In genomic region chr1:156319664-156320063, GRCh38 we compare ENCODE assay signal across 1 cellular context.
TF ChIP-seq lines count a peak whose summit lies in the region.

No MANE protein-coding gene starts in this region.

TF ChIP-seq in IMR-90, 13 proteins besides CTCF, POLR2A, EP300 and RAD21 (continued from another document):
- TF ChIP-seq SMC3 (IDR thresholded peaks at IDR 0.05; ENCODE audit: low read depth, low read length) = peak; percentile 37; the same call in 1 of the 2 replicates
